In the genomic region with DNA sequence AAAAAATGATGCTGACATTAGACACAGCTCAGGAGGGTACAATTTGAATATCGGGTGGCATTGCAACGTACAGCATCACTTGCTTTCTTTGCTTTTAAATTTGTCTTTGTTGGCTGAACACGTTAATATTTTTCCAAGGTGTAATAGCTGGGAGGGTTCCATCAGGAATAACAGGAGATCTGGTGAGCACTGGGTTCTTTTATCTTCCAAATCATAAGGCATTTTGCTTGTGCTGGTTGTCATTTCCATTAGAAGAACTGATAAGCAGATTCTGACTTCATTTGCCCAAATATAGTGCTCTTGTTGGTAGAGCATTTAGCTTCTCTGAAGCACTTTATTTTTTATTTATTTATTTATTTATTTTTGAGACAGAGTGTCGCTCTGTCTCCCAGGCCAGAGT, we compare ENCODE assay signal across 6 cellular contexts. TPM values are rescaled to one million over a fixed set of nuclear protein-coding genes. Genes with fewer than 3 reads are reported as not detected.
"Had no signal": no experiment of that assay in that cellular context is flagged by ENCODE, and none has a peak within 500 bp of the region (broad histone marks: within the 10 kb centered on the region; RNA-seq: fewer than 3 reads in every experiment).

No MANE protein-coding gene starts in this region.

- H3K9ac ChIP-seq: GM23248 had no signal

- H3K4me3 ChIP-seq: GM23248, K562 had no signal

- H3K9me3 Mint-ChIP-seq: H9 had no signal

- DNase-seq: GM23248, GOT3, H9, HCEC 1CT, IMR-90 had no signal

- H3K27ac Mint-ChIP-seq: H9 had no signal

- H3K4me3 Mint-ChIP-seq: H9 had no signal

- ATAC-seq: K562 had no signal

- H2AFZ ChIP-seq: GM23248 had no signal

- H3K27ac ChIP-seq: GM23248 had no signal

RNA-seq across cellular contexts. Expression of gene LMO2, which starts 48.9 kb away (rescaled TPM):
- polyA plus RNA-seq: GM23248, IMR-90 had no signal
